ENCODE assay signal across 8 cellular contexts in genomic region chr12:53299454-53300180, GRCh38. TPM values are rescaled to one million over a fixed set of nuclear protein-coding genes. Genes with fewer than 3 reads are reported as not detected.
A peak's percentile ranks its signal among the peaks of the same experiment; 100 is the strongest.
DNase-seq lines count a peak whose midpoint lies in the region; ATAC-seq and TF ChIP-seq lines count a peak whose summit lies in the region.

Gene MYG1, plus strand, starts transcription at chr12:53299695. Its CDS starts 43 bp downstream, at chr12:53299738.

- DNase-seq in AG09319 (ENCODE audit: extremely low read depth, low read depth) (peak; percentile 49), NCI-H446 treated with DMSO at 0.1 percent for 48 hours (lab: John Stamatoyannopoulos, UW) (peak; percentile 60), chondrocyte (ENCODE audit: low spot score) (peak; percentile 97), kidney glomerular epithelial cell (lab: John Stamatoyannopoulos, UW) (peak; percentile 73)
- peak; percentile 76 for DNase-seq in activated CD4-positive, alpha-beta T cell treated with anti-CD3 and anti-CD28 coated beads for 1 hour
- peak; percentile 82 to 83 for DNase-seq in stimulated activated CD4-positive, alpha-beta T cell treated with anti-CD3 and anti-CD28 coated beads, Interleukin-15, amount 100 ng/mL, for 48 hours (ENCODE audit: low read depth in 2 of 2)

- peak; percentile 24 for TF ChIP-seq CTCF in AG09319 (IDR thresholded peaks at IDR 0.05; ENCODE audit: low read depth, low read length)
- peak; percentile 65 for TF ChIP-seq CTCF in chondrocyte (IDR thresholded peaks at IDR 0.05)

- H3K9me3 Mint-ChIP-seq in chondrocyte (ENCODE audit: low read depth): no peaks in the 10 kb centered on the region

- peak within 1 kb of the TSS; percentile 84 for H3K4me3 Mint-ChIP-seq in chondrocyte (ENCODE audit: unreplicated experiment)

- peaks cover 74% of the 10 kb centered on the region for H3K4me1 Mint-ChIP-seq in chondrocyte (ENCODE audit: low read depth)

- peak; percentile 74 for ATAC-seq in GM18909 (IDR thresholded peaks at IDR 0.05; ENCODE audit: poor library complexity, unreplicated experiment)
- peak; percentile 75 for ATAC-seq in HG03280 (IDR thresholded peaks at IDR 0.05; ENCODE audit: unreplicated experiment)

- peaks cover 15% of the 10 kb centered on the region for H3K36me3 Mint-ChIP-seq in chondrocyte (ENCODE audit: low read depth)

- no peaks in the 10 kb centered on the region for H3K27me3 Mint-ChIP-seq in chondrocyte (ENCODE audit: low read depth)

- H3K27ac Mint-ChIP-seq in chondrocyte (ENCODE audit: unreplicated experiment): peak within 1 kb of the TSS; percentile 96

RNA-seq across cellular contexts. Expression of gene MYG1, which starts in this region (rescaled TPM):
- total RNA-seq in chondrocyte: 44.1 to 47.0 TPM (median 47.0 TPM) in 3 replicates

Comparison
In these comparisons a context has a peak if more than half of its experiments do, and no peak if none do; other contexts are left out.
1. Peak in every context shown above with its lines: DNase-seq and ATAC-seq.